Comparison of ENCODE assay signal across 1 cellular context in the genomic region with DNA sequence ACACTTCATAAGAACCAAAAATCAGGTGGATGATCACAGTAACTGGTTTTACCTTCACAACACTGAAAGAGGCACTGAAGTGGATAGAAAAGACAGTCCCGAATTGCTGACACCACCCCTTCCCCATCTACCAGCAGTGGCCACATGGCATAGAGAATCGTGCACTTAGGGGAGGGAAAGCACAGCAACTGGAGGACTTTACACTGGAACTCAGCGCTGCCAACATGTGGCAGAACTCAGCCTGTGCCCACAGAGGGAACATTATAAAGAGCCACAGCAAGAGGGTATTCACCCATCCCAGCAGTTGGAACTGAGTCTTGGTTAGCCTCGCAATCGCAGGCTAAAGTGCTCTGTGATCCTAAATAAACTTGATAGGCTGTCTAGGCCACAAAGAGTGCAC.
TF ChIP-seq lines count a peak whose summit lies in the region.

No MANE protein-coding gene starts in this region.

TF ChIP-seq in HepG2, 621 proteins besides CTCF, POLR2A, EP300 and RAD21 (continued from another document):
- TF ChIP-seq, protein P1, sequence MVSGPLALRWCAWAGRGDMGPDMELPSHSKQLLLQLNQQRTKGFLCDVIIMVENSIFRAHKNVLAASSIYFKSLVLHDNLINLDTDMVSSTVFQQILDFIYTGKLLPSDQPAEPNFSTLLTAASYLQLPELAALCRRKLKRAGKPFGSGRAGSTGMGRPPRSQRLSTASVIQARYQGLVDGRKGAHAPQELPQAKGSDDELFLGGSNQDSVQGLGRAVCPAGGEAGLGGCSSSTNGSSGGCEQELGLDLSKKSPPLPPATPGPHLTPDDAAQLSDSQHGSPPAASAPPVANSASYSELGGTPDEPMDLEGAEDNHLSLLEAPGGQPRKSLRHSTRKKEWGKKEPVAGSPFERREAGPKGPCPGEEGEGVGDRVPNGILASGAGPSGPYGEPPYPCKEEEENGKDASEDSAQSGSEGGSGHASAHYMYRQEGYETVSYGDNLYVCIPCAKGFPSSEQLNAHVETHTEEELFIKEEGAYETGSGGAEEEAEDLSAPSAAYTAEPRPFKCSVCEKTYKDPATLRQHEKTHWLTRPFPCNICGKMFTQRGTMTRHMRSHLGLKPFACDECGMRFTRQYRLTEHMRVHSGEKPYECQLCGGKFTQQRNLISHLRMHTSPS (CRISPR knock-in tag; IDR thresholded peaks at IDR 0.05; ENCODE audit: low read depth), result 0 out of 2 replicates have a peak, but pooled peaks have one; percentile 30
- TF ChIP-seq, protein P2, sequence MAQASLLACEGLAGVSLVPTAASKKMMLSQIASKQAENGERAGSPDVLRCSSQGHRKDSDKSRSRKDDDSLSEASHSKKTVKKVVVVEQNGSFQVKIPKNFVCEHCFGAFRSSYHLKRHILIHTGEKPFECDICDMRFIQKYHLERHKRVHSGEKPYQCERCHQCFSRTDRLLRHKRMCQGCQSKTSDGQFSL (CRISPR knock-in tag; IDR thresholded peaks at IDR 0.05), result no peak
- TF ChIP-seq, protein P3, sequence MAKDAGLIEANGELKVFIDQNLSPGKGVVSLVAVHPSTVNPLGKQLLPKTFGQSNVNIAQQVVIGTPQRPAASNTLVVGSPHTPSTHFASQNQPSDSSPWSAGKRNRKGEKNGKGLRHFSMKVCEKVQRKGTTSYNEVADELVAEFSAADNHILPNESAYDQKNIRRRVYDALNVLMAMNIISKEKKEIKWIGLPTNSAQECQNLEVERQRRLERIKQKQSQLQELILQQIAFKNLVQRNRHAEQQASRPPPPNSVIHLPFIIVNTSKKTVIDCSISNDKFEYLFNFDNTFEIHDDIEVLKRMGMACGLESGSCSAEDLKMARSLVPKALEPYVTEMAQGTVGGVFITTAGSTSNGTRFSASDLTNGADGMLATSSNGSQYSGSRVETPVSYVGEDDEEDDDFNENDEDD (CRISPR knock-in tag; IDR thresholded peaks at IDR 0.05; ENCODE audit: borderline replicate concordance), result 0 out of 2 replicates have a peak, but pooled peaks have one; percentile 18
